In the genomic region with DNA sequence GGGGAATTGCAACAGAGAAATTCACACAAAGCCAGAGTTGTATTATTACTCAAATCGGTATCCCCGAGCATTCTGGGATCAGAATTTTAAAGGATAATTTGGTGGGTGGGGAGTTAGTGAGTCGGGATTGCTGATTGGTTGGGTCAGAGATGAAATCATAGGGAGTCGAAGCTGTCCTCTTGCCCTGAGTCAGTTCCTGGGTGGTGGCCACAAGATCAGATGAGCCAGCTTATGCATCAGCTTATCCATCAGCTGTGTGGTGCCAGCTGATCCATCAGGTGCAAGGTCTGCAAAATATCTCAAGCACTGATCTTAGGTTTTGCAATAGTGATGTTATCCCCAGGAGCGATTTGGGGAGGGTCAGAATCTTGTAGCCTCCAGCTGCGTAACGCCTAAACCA, we compare ENCODE assay signal across 21 cellular contexts. TPM values are rescaled to one million over a fixed set of nuclear protein-coding genes. Genes with fewer than 3 reads are reported as not detected.
A peak's percentile ranks its signal among the peaks of the same experiment; 100 is the strongest.
DNase-seq lines count a peak whose midpoint lies in the region; ATAC-seq and TF ChIP-seq lines count a peak whose summit lies in the region.
"Had no signal": no experiment of that assay in that cellular context is flagged by ENCODE, and none has a peak within 500 bp of the region (broad histone marks: within the 10 kb centered on the region; RNA-seq: fewer than 3 reads in every experiment).

No MANE protein-coding gene starts in this region.

- H3K27ac Mint-ChIP-seq in activated CD8-positive, alpha-beta T cell treated with anti-CD3 and anti-CD28 coated beads for 36 hours, result no peak overlapping the region
- H3K27ac Mint-ChIP-seq in activated CD8-positive, alpha-beta T cell treated with anti-CD3 and anti-CD28 coated beads, Interleukin-2, amount 10 ng/mL, durations not matched to agents 7 days and 5 days, result no peak overlapping the region
- H3K27ac Mint-ChIP-seq: CD8-positive, alpha-beta T cell had no signal

- no peaks in the 10 kb centered on the region for H3K4me1 Mint-ChIP-seq in activated CD8-positive, alpha-beta T cell treated with anti-CD3 and anti-CD28 coated beads for 36 hours (ENCODE audit: low read depth)
- peaks cover 18% of the 10 kb centered on the region for H3K4me1 Mint-ChIP-seq in activated CD8-positive, alpha-beta T cell treated with anti-CD3 and anti-CD28 coated beads, Interleukin-2, amount 10 ng/mL, durations not matched to agents 7 days and 5 days (ENCODE audit: low read depth)

- intact Hi-C loops in activated CD8-positive, alpha-beta T cell treated with anti-CD3 and anti-CD28 coated beads for 36 hours (cut with micrococcal nuclease), result no loop called here

- H3K27me3 ChIP-seq in foreskin keratinocyte, result peaks cover 33% of the 10 kb centered on the region
- H3K27me3 ChIP-seq: BLaER1 had no signal

- H3K36me3 Mint-ChIP-seq in activated CD8-positive, alpha-beta T cell treated with anti-CD3 and anti-CD28 coated beads for 36 hours (ENCODE audit: low read depth), result no peaks in the 10 kb centered on the region
- no peaks in the 10 kb centered on the region for H3K36me3 Mint-ChIP-seq in activated CD8-positive, alpha-beta T cell treated with anti-CD3 and anti-CD28 coated beads, Interleukin-2, amount 10 ng/mL, durations not matched to agents 7 days and 5 days (ENCODE audit: low read depth)
- H3K36me3 Mint-ChIP-seq: CD8-positive, alpha-beta T cell had no signal

- peaks cover 40% of the 10 kb centered on the region for H3K27me3 Mint-ChIP-seq in activated CD8-positive, alpha-beta T cell treated with anti-CD3 and anti-CD28 coated beads for 36 hours
- peaks cover 52% of the 10 kb centered on the region for H3K27me3 Mint-ChIP-seq in activated CD8-positive, alpha-beta T cell treated with anti-CD3 and anti-CD28 coated beads, Interleukin-2, amount 10 ng/mL, durations not matched to agents 7 days and 5 days (ENCODE audit: low read depth)

- no peaks in the 10 kb centered on the region for H3K4me1 ChIP-seq in foreskin keratinocyte
- H3K4me1 ChIP-seq: A549 had no signal

- DNase-seq in activated CD8-positive, alpha-beta T cell treated with anti-CD3 and anti-CD28 coated beads for 36 hours, result peak; percentile 55
- no peak for DNase-seq in activated CD8-positive, alpha-beta T cell treated with anti-CD3 and anti-CD28 coated beads, Interleukin-2, amount 10 ng/mL, durations not matched to agents 7 days and 5 days
- peak; percentile 52 for DNase-seq in ELR (ENCODE audit: low read depth)
- DNase-seq in NCI-H460 (ENCODE audit: extremely low read depth, low read depth), result peak; percentile 8
- peak in 1 of 2 donors; percentile 28 for DNase-seq in foreskin keratinocyte
- no peak for DNase-seq in C1 segment of cervical spinal cord (lab: John Stamatoyannopoulos, UW)
- no peak for DNase-seq in DMS153 (lab: John Stamatoyannopoulos, UW)
- DNase-seq in dermis blood vessel endothelial cell, result no peak
- DNase-seq: Calu3; CD8-positive, alpha-beta T cell; DMS53; EL; KG1; NCI-H1417 treated with DMSO at 0.1 percent for 48 hours; NCI-H2029; NCI-H2171; NCI-H446; Right ventricle myocardium superior had no signal

- H3K9me3 Mint-ChIP-seq in activated CD8-positive, alpha-beta T cell treated with anti-CD3 and anti-CD28 coated beads for 36 hours, result no peaks in the 10 kb centered on the region
- H3K9me3 Mint-ChIP-seq in activated CD8-positive, alpha-beta T cell treated with anti-CD3 and anti-CD28 coated beads, Interleukin-2, amount 10 ng/mL, durations not matched to agents 7 days and 5 days (ENCODE audit: insufficient read depth), result no peaks in the 10 kb centered on the region
- H3K9me3 Mint-ChIP-seq: CD8-positive, alpha-beta T cell had no signal

- ATAC-seq in activated CD8-positive, alpha-beta T cell treated with anti-CD3 and anti-CD28 coated beads for 36 hours, result no peak
- no peak for ATAC-seq in activated CD8-positive, alpha-beta T cell treated with anti-CD3 and anti-CD28 coated beads, Interleukin-2, amount 10 ng/mL, durations not matched to agents 7 days and 5 days
- peak; percentile 55 for ATAC-seq in foreskin keratinocyte
- ATAC-seq: A549; CD8-positive, alpha-beta T cell had no signal

- TF ChIP-seq CTCF in activated CD8-positive, alpha-beta T cell treated with anti-CD3 and anti-CD28 coated beads for 36 hours (IDR thresholded peaks at IDR 0.05), result no peak
- no peak for TF ChIP-seq CTCF in foreskin keratinocyte (conservative IDR thresholded peaks at IDR 0.05)

- no peak overlapping the region for H3K27ac ChIP-seq in foreskin keratinocyte
- H3K27ac ChIP-seq: A549, BLaER1 had no signal

- POLR2A ChIA-PET in activated CD8-positive, alpha-beta T cell treated with anti-CD3 and anti-CD28 coated beads for 36 hours (lab: Charles Lee), result interaction anchor here (1.1 kb wide), 1 partner anchor 157 kb away, joined by 4 read pairs; no protein-coding TSS in a partner anchor
- POLR2A ChIA-PET in activated CD8-positive, alpha-beta T cell treated with anti-CD3 and anti-CD28 coated beads, Interleukin-2, amount 10 ng/mL, durations not matched to agents 7 days and 5 days (lab: Charles Lee), result interaction anchor here (0.9 kb wide), 1 partner anchor 47 kb away, joined by 3 read pairs; no protein-coding TSS in a partner anchor

- CTCF ChIA-PET in activated CD8-positive, alpha-beta T cell treated with anti-CD3 and anti-CD28 coated beads for 36 hours (lab: Charles Lee), result interaction anchor here (0.7 to 5.9 kb wide), 5 partner anchors 18 to 222 kb away, joined by 3 to 49 read pairs (median 4); a partner anchor contains a TSS
- CTCF ChIA-PET in activated CD8-positive, alpha-beta T cell treated with anti-CD3 and anti-CD28 coated beads, Interleukin-2, amount 10 ng/mL, durations not matched to agents 7 days and 5 days (lab: Charles Lee), result interaction anchor here (1.2 to 2.9 kb wide), 3 partner anchors 18 to 154 kb away, joined by 3 to 14 read pairs (median 6); no protein-coding TSS in a partner anchor

- H3K4me3 Mint-ChIP-seq in activated CD8-positive, alpha-beta T cell treated with anti-CD3 and anti-CD28 coated beads for 36 hours, result no peak overlapping the region
- no peak overlapping the region for H3K4me3 Mint-ChIP-seq in activated CD8-positive, alpha-beta T cell treated with anti-CD3 and anti-CD28 coated beads, Interleukin-2, amount 10 ng/mL, durations not matched to agents 7 days and 5 days
- H3K4me3 Mint-ChIP-seq: CD8-positive, alpha-beta T cell had no signal

RNA-seq across cellular contexts. Expression of a gene that starts 34.3 kb away (rescaled TPM):
- total RNA-seq in activated CD8-positive, alpha-beta T cell treated with anti-CD3 and anti-CD28 coated beads for 36 hours, result 10 to 100 TPM; 43.2 to 43.4 TPM
- 10 to 100 TPM; 77.2 to 79.5 TPM for total RNA-seq in activated CD8-positive, alpha-beta T cell treated with anti-CD3 and anti-CD28 coated beads, Interleukin-2, amount 10 ng/mL, durations not matched to agents 7 days and 5 days
- total RNA-seq in NCI-H460 (2014; rRNA removed; shearing (Covaris generic)), result 36.2 and 38.1 TPM in 2 replicates
- 38.6 and 58.0 TPM in 2 replicates for polyA plus RNA-seq in NCI-H460 (2014; cell fraction: nucleus; rRNA removed)
- total RNA-seq in foreskin keratinocyte, result 51.2 and 51.6 TPM in 2 replicates
- 53.7 and 56.0 TPM in 2 replicates for polyA plus RNA-seq in foreskin keratinocyte
- 38.7 and 69.9 TPM in 2 replicates for total RNA-seq in dermis blood vessel endothelial cell
- total RNA-seq: OCI-LY7 had no signal

Comparison
In these comparisons a context has a peak if more than half of its experiments do, and no peak if none do; other contexts are left out.
1. DNase-seq: peak in activated CD8-positive, alpha-beta T cell treated with anti-CD3 and anti-CD28 coated beads for 36 hours (single experiment), ELR (single experiment) and NCI-H460 (single experiment); none in activated CD8-positive, alpha-beta T cell treated with anti-CD3 and anti-CD28 coated beads, Interleukin-2, amount 10 ng/mL, durations not matched to agents 7 days and 5 days (single experiment), C1 segment of cervical spinal cord (0 of 14), DMS153 (single experiment) and dermis blood vessel endothelial cell (single experiment).